ENCODE assay signal across 8 cellular contexts in genomic region chr22:43013355-43014061, GRCh38. TPM values are rescaled to one million over a fixed set of nuclear protein-coding genes. Genes with fewer than 3 reads are reported as not detected.
DNase-seq lines count a peak whose midpoint lies in the region; ATAC-seq and TF ChIP-seq lines count a peak whose summit lies in the region.

No MANE protein-coding gene starts in this region.

- H3K36me3 ChIP-seq in SK-N-MC (ENCODE audit: insufficient read depth, low read length) = no peaks in the 10 kb centered on the region
- H3K36me3 ChIP-seq in gastroesophageal sphincter = no peaks in the 10 kb centered on the region
- no peaks in the 10 kb centered on the region for H3K36me3 ChIP-seq in skeletal muscle satellite cell (ENCODE audit: insufficient read depth, low read length)

- H3K9me3 ChIP-seq in SK-N-MC (ENCODE audit: low read depth, low read length) = no peaks in the 10 kb centered on the region
- no peaks in the 10 kb centered on the region for H3K9me3 ChIP-seq in gastroesophageal sphincter
- no peaks in the 10 kb centered on the region for H3K9me3 ChIP-seq in skeletal muscle satellite cell (replicated peaks; ENCODE audit: low read length)

- no peak for DNase-seq in SK-N-MC (ENCODE audit: low read depth, low spot score)
- no peak for DNase-seq in NCI-H1105 (lab: John Stamatoyannopoulos, UW)
- DNase-seq in activated CD4-positive, CD25-positive, alpha-beta regulatory T cell (lab: John Stamatoyannopoulos, UW) = no peak
- no peak for DNase-seq in NCI-H1694 treated with DMSO at 0.1 percent for 48 hours (lab: John Stamatoyannopoulos, UW)

- H3K4me2 ChIP-seq in skeletal muscle satellite cell (ENCODE audit: low read length) = peak overlapping the region; percentile 96

- no peak for TF ChIP-seq EP300 in gastroesophageal sphincter (IDR thresholded peaks at IDR 0.05)

- H3K9ac ChIP-seq in SK-N-MC (ENCODE audit: insufficient read length) (peak overlapping the region; percentile 24), skeletal muscle satellite cell (ENCODE audit: low read depth, low read length) (peak overlapping the region; percentile 90)

- no peaks in the 10 kb centered on the region for H3K27me3 ChIP-seq in gastroesophageal sphincter
- no peaks in the 10 kb centered on the region for H3K27me3 ChIP-seq in skeletal muscle satellite cell (ENCODE audit: control insufficient read depth, insufficient read depth, low read length)

- TF ChIP-seq CTCF in gastroesophageal sphincter (IDR thresholded peaks at IDR 0.05) = no peak

- H3K4me3 ChIP-seq in SK-N-MC (peak overlapping the region; percentile 96), gastroesophageal sphincter (peak overlapping the region; percentile 78 to 95), skeletal muscle satellite cell (ENCODE audit: low read length) (peak overlapping the region; percentile 96)

- 7 to 25% methylated on average over 2 to 5 of the region's 9 CpGs for WGBS in gastroesophageal sphincter (ENCODE audit: low coverage in 1 of 2), 2 donors

- ATAC-seq in GM21360 (IDR thresholded peaks at IDR 0.05; ENCODE audit: unreplicated experiment) (peak; percentile 4), gastroesophageal sphincter (no peak), GM21723 (IDR thresholded peaks at IDR 0.05; ENCODE audit: unreplicated experiment) (no peak)

- TF ChIP-seq POLR2A in gastroesophageal sphincter (IDR thresholded peaks at IDR 0.05) = no peak

- peaks cover 2 to 59% (median 16%) of the 10 kb centered on the region in 3 donors for H3K4me1 ChIP-seq in gastroesophageal sphincter
- peaks cover 23% of the 10 kb centered on the region for H3K4me1 ChIP-seq in skeletal muscle satellite cell (ENCODE audit: control insufficient read depth, insufficient read depth, low read length)

- H3K27ac ChIP-seq in SK-N-MC (no peak overlapping the region), gastroesophageal sphincter (peak overlapping the region in 3 of 4 donors; percentile 85 to 92 (median 85))

RNA-seq across cellular contexts. Expression of gene PACSIN2, which starts 1.4 kb away (rescaled TPM):
- 100 to 1,000 TPM in 2 of 4 donors, 10 to 100 TPM in 2; 73.1 to 171 (median 107) TPM for total RNA-seq in gastroesophageal sphincter
- total RNA-seq in skeletal muscle satellite cell (2012; rRNA removed) = 30.9 and 46.3 TPM in 2 replicates
